1 cellular context compared by ENCODE assay signal in the genomic region with DNA sequence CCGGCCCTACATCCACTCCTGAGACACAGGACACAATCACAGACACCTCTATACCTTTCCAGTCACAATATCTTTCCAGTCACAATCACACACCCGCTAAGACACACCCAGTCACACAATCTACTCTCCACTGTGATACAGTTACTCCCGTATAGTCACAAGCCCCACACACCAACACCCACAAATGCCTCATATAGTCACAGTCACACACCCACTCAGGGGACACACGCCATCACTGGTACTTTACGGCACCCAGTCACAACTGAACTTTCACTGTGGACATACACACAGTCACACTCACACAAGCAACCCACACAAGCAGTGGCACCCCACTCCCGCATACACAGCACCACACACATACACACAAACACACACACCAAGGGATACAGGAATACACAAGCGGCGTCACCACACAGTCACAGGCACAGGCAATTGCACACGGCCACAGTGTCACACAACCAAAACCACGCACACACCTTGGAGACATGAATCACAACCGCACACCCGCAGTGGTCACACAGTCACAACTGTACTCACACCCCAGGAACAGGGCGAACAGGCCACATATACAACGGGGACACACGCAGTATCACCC.
TF ChIP-seq lines count a peak whose summit lies in the region.

No MANE protein-coding gene starts in this region.

TF ChIP-seq in HepG2, 621 proteins besides CTCF, POLR2A, EP300 and RAD21 (continued from another document and continues in another):
- TF ChIP-seq ZFAT (CRISPR knock-in tag; conservative IDR thresholded peaks at IDR 0.05): no peak
- TF ChIP-seq, protein P1, sequence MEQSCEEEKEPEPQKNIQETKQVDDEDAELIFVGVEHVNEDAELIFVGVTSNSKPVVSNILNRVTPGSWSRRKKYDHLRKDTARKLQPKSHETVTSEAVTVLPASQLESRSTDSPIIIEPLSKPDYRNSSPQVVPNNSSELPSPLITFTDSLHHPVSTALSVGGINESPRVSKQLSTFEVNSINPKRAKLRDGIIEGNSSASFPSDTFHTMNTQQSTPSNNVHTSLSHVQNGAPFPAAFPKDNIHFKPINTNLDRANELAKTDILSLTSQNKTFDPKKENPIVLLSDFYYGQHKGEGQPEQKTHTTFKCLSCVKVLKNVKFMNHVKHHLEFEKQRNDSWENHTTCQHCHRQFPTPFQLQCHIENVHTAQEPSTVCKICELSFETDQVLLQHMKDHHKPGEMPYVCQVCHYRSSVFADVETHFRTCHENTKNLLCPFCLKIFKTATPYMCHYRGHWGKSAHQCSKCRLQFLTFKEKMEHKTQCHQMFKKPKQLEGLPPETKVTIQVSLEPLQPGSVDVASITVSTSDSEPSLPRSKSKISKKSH (CRISPR knock-in tag; IDR thresholded peaks at IDR 0.05; ENCODE audit: borderline replicate concordance): no peak
- TF ChIP-seq MAFK (conservative IDR thresholded peaks at IDR 0.05 in 1 of 2, IDR thresholded peaks at IDR 0.05 in 1 of 2; ENCODE audit: low read length in 2 of 2): no peak
- no peak for TF ChIP-seq FLYWCH1 (CRISPR knock-in tag; IDR thresholded peaks at IDR 0.05)
- TF ChIP-seq, protein P2, sequence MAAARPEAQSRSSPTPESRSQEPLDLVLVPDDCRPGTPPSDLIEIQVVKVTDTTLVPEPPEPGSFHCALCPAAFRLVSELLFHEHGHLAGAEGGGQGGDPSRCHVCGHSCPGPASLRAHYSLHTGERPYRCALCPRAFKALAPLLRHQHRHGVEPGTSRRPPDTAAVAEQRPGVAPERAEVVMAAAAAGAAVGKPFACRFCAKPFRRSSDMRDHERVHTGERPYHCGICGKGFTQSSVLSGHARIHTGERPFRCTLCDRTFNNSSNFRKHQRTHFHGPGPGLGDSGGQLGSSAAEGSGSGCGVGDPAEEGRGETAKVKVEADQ (CRISPR knock-in tag; IDR thresholded peaks at IDR 0.05; ENCODE audit: borderline replicate concordance): no peak
- no peak for TF ChIP-seq GPN1 (CRISPR knock-in tag; IDR thresholded peaks at IDR 0.05; ENCODE audit: borderline replicate concordance)
- 0 out of 2 replicates have a peak, but pooled peaks have one; percentile 17 for TF ChIP-seq ZSCAN21 (CRISPR knock-in tag; IDR thresholded peaks at IDR 0.05; ENCODE audit: borderline replicate concordance)
- TF ChIP-seq CREM (IDR thresholded peaks at IDR 0.05): no peak
- no peak for TF ChIP-seq CREM (CRISPR knock-in tag; IDR thresholded peaks at IDR 0.05)
- TF ChIP-seq ZNF850 (CRISPR knock-in tag; conservative IDR thresholded peaks at IDR 0.05): no peak
- TF ChIP-seq HNRNPL (IDR thresholded peaks at IDR 0.05; ENCODE audit: low read depth, low read length): no peak
- TF ChIP-seq HNRNPLL (IDR thresholded peaks at IDR 0.05; ENCODE audit: low read depth, low read length, poor library complexity, severe bottlenecking): no peak
- TF ChIP-seq, protein P3, sequence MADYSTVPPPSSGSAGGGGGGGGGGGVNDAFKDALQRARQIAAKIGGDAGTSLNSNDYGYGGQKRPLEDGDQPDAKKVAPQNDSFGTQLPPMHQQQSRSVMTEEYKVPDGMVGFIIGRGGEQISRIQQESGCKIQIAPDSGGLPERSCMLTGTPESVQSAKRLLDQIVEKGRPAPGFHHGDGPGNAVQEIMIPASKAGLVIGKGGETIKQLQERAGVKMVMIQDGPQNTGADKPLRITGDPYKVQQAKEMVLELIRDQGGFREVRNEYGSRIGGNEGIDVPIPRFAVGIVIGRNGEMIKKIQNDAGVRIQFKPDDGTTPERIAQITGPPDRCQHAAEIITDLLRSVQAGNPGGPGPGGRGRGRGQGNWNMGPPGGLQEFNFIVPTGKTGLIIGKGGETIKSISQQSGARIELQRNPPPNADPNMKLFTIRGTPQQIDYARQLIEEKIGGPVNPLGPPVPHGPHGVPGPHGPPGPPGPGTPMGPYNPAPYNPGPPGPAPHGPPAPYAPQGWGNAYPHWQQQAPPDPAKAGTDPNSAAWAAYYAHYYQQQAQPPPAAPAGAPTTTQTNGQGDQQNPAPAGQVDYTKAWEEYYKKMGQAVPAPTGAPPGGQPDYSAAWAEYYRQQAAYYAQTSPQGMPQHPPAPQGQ (CRISPR knock-in tag; IDR thresholded peaks at IDR 0.05; ENCODE audit: borderline replicate concordance): peak; percentile 93; the same call in 1 of the 2 replicates
- TF ChIP-seq ZNF747 (CRISPR knock-in tag; IDR thresholded peaks at IDR 0.05; ENCODE audit: borderline replicate concordance): no peak
- TF ChIP-seq, protein P4, sequence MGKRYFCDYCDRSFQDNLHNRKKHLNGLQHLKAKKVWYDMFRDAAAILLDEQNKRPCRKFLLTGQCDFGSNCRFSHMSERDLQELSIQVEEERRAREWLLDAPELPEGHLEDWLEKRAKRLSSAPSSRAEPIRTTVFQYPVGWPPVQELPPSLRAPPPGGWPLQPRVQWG (CRISPR knock-in tag; IDR thresholded peaks at IDR 0.05; ENCODE audit: borderline replicate concordance, low read depth): no peak
- TF ChIP-seq ZIK1 (CRISPR knock-in tag; IDR thresholded peaks at IDR 0.05; ENCODE audit: borderline replicate concordance, low read depth): no peak
- TF ChIP-seq ZNF33B (CRISPR knock-in tag; IDR thresholded peaks at IDR 0.05): no peak
- no peak for TF ChIP-seq ZNF670 (CRISPR knock-in tag; IDR thresholded peaks at IDR 0.05; ENCODE audit: borderline replicate concordance)
- TF ChIP-seq ZNF775 (CRISPR knock-in tag; IDR thresholded peaks at IDR 0.05; ENCODE audit: borderline replicate concordance): no peak
- TF ChIP-seq, protein P5, sequence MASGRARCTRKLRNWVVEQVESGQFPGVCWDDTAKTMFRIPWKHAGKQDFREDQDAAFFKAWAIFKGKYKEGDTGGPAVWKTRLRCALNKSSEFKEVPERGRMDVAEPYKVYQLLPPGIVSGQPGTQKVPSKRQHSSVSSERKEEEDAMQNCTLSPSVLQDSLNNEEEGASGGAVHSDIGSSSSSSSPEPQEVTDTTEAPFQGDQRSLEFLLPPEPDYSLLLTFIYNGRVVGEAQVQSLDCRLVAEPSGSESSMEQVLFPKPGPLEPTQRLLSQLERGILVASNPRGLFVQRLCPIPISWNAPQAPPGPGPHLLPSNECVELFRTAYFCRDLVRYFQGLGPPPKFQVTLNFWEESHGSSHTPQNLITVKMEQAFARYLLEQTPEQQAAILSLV (CRISPR knock-in tag; IDR thresholded peaks at IDR 0.05; ENCODE audit: borderline replicate concordance): 0 out of 2 replicates have a peak, but pooled peaks have one; percentile 2
- TF ChIP-seq ZNF768 (CRISPR knock-in tag; IDR thresholded peaks at IDR 0.05): no peak
- TF ChIP-seq NCOA1 (CRISPR knock-in tag; IDR thresholded peaks at IDR 0.05): no peak
- no peak for TF ChIP-seq RCOR2 (CRISPR knock-in tag; IDR thresholded peaks at IDR 0.05)
- TF ChIP-seq ZSCAN22 (CRISPR knock-in tag; IDR thresholded peaks at IDR 0.05): no peak
- TF ChIP-seq NCOA2 (CRISPR knock-in tag; IDR thresholded peaks at IDR 0.05): no peak
- TF ChIP-seq ZFX (CRISPR knock-in tag; IDR thresholded peaks at IDR 0.05; ENCODE audit: low read depth): no peak
- TF ChIP-seq ZNF724P (CRISPR knock-in tag; IDR thresholded peaks at IDR 0.05; ENCODE audit: borderline replicate concordance): no peak
- TF ChIP-seq NR1H2 (CRISPR knock-in tag; IDR thresholded peaks at IDR 0.05; ENCODE audit: borderline replicate concordance, low read depth): no peak
- no peak for TF ChIP-seq IKZF1 (IDR thresholded peaks at IDR 0.05)
- no peak for TF ChIP-seq CCAR2 (optimal IDR thresholded peaks at IDR 0.05; ENCODE audit: low read depth, low read length)
- TF ChIP-seq ZNF589 (CRISPR knock-in tag; conservative IDR thresholded peaks at IDR 0.05): 0 out of 2 replicates have a peak, but pooled peaks have one; percentile 13
- TF ChIP-seq ZNF790 (CRISPR knock-in tag; IDR thresholded peaks at IDR 0.05; ENCODE audit: borderline replicate concordance): no peak
- TF ChIP-seq CHD4 (IDR thresholded peaks at IDR 0.05; ENCODE audit: borderline replicate concordance, low read length): 0 out of 2 replicates have a peak, but pooled peaks have one; percentile 34
- peak; percentile 17; the same call in 1 of the 2 replicates for TF ChIP-seq ZNF564 (CRISPR knock-in tag; IDR thresholded peaks at IDR 0.05)
- no peak for TF ChIP-seq JDP2 (CRISPR knock-in tag; IDR thresholded peaks at IDR 0.05; ENCODE audit: borderline replicate concordance)
- TF ChIP-seq, protein P6, sequence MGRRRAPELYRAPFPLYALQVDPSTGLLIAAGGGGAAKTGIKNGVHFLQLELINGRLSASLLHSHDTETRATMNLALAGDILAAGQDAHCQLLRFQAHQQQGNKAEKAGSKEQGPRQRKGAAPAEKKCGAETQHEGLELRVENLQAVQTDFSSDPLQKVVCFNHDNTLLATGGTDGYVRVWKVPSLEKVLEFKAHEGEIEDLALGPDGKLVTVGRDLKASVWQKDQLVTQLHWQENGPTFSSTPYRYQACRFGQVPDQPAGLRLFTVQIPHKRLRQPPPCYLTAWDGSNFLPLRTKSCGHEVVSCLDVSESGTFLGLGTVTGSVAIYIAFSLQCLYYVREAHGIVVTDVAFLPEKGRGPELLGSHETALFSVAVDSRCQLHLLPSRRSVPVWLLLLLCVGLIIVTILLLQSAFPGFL (CRISPR knock-in tag; IDR thresholded peaks at IDR 0.05): no peak
- TF ChIP-seq AGO1 (IDR thresholded peaks at IDR 0.05; ENCODE audit: low read depth, low read length, poor library complexity, severe bottlenecking): no peak
- TF ChIP-seq SP2 (CRISPR knock-in tag; IDR thresholded peaks at IDR 0.05): no peak
- no peak for TF ChIP-seq RBAK (CRISPR knock-in tag; IDR thresholded peaks at IDR 0.05)
- no peak for TF ChIP-seq ZNF672 (CRISPR knock-in tag; IDR thresholded peaks at IDR 0.05)
- no peak for TF ChIP-seq BORCS8-MEF2B (CRISPR knock-in tag; IDR thresholded peaks at IDR 0.05)
- no peak for TF ChIP-seq ZNF510 (CRISPR knock-in tag; IDR thresholded peaks at IDR 0.05; ENCODE audit: low read depth)
- TF ChIP-seq, protein P7, sequence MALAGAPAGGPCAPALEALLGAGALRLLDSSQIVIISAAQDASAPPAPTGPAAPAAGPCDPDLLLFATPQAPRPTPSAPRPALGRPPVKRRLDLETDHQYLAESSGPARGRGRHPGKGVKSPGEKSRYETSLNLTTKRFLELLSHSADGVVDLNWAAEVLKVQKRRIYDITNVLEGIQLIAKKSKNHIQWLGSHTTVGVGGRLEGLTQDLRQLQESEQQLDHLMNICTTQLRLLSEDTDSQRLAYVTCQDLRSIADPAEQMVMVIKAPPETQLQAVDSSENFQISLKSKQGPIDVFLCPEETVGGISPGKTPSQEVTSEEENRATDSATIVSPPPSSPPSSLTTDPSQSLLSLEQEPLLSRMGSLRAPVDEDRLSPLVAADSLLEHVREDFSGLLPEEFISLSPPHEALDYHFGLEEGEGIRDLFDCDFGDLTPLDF (CRISPR knock-in tag; IDR thresholded peaks at IDR 0.05): no peak
- TF ChIP-seq, protein P8, sequence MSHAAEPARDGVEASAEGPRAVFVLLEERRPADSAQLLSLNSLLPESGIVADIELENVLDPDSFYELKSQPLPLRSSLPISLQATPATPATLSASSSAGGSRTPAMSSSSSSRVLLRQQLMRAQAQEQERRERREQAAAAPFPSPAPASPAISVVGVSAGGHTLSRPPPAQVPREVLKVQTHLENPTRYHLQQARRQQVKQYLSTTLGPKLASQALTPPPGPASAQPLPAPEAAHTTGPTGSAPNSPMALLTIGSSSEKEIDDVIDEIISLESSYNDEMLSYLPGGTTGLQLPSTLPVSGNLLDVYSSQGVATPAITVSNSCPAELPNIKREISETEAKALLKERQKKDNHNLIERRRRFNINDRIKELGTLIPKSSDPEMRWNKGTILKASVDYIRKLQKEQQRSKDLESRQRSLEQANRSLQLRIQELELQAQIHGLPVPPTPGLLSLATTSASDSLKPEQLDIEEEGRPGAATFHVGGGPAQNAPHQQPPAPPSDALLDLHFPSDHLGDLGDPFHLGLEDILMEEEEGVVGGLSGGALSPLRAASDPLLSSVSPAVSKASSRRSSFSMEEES (CRISPR knock-in tag; IDR thresholded peaks at IDR 0.05): no peak
- no peak for TF ChIP-seq CHD2 (IDR thresholded peaks at IDR 0.05; ENCODE audit: low read depth, low read length)
- no peak for TF ChIP-seq STAT5B (CRISPR knock-in tag; IDR thresholded peaks at IDR 0.05)
- TF ChIP-seq SNAI1 (CRISPR knock-in tag; IDR thresholded peaks at IDR 0.05; ENCODE audit: borderline replicate concordance): no peak
- peak; percentile 9; the same call in 1 of the 2 replicates for TF ChIP-seq JUN (CRISPR knock-in tag; IDR thresholded peaks at IDR 0.05)
- TF ChIP-seq, protein P9, sequence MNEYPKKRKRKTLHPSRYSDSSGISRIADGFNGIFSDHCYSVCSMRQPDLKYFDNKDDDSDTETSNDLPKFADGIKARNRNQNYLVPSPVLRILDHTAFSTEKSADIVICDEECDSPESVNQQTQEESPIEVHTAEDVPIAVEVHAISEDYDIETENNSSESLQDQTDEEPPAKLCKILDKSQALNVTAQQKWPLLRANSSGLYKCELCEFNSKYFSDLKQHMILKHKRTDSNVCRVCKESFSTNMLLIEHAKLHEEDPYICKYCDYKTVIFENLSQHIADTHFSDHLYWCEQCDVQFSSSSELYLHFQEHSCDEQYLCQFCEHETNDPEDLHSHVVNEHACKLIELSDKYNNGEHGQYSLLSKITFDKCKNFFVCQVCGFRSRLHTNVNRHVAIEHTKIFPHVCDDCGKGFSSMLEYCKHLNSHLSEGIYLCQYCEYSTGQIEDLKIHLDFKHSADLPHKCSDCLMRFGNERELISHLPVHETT (CRISPR knock-in tag; conservative IDR thresholded peaks at IDR 0.05): no peak
- TF ChIP-seq ZNF138 (CRISPR knock-in tag; IDR thresholded peaks at IDR 0.05; ENCODE audit: low read depth): peak; percentile 82; the same call in 1 of the 2 replicates
- TF ChIP-seq BHLHE40 (IDR thresholded peaks at IDR 0.05; ENCODE audit: low read length): no peak
- TF ChIP-seq ZNF335 (CRISPR knock-in tag; IDR thresholded peaks at IDR 0.05): no peak
- peak; percentile 5; the same call in 1 of the 2 replicates for TF ChIP-seq ZNF788 (CRISPR knock-in tag; IDR thresholded peaks at IDR 0.05; ENCODE audit: borderline replicate concordance)
- no peak for TF ChIP-seq HNF4A (CRISPR knock-in tag; IDR thresholded peaks at IDR 0.05)
